In genomic region chr3:179503152-179503551, GRCh38 we compare ENCODE assay signal across 27 cellular contexts.
"Had no signal": no experiment of that assay in that cellular context is flagged by ENCODE, and none has a peak within 500 bp of the region (broad histone marks: within the 10 kb centered on the region; RNA-seq: fewer than 3 reads in every experiment).

No MANE protein-coding gene starts in this region.

- H3K4me2 ChIP-seq: hepatocyte had no signal

- FAIRE-seq: endometrium, endothelial cell of umbilical vein, frontal cortex had no signal

- H3K9me3 ChIP-seq: colonic mucosa, esophagus squamous epithelium, gastroesophageal sphincter had no signal

- H3K79me2 ChIP-seq: hepatocyte had no signal

- H3K27me3 ChIP-seq: colonic mucosa, dorsolateral prefrontal cortex, esophagus muscularis mucosa, esophagus squamous epithelium, gastrocnemius medialis, gastroesophageal sphincter, hepatocyte had no signal

- H3K4me1 ChIP-seq: colonic mucosa, esophagus muscularis mucosa, foreskin keratinocyte, gastrocnemius medialis, gastroesophageal sphincter, heart left ventricle, heart right ventricle had no signal

- DNase-seq: colonic mucosa; cortex of kidney; dermis blood vessel endothelial cell; dorsolateral prefrontal cortex; effector CD4-positive, alpha-beta T cell; effector CD8-positive, alpha-beta T cell; effector memory CD4-positive, alpha-beta T cell; effector memory CD8-positive, alpha-beta T cell; endodermal cell; erythroblast; esophagus squamous epithelium; foreskin fibroblast; foreskin keratinocyte; foreskin melanocyte; gastrocnemius medialis; glutamatergic neuron; head of caudate nucleus; heart left ventricle; heart right ventricle had no signal

- ATAC-seq: effector memory CD8-positive, alpha-beta T cell; foreskin keratinocyte; gastrocnemius medialis; gastroesophageal sphincter; heart left ventricle; heart right ventricle had no signal

- H3K36me3 ChIP-seq: colonic mucosa, esophagus muscularis mucosa, esophagus squamous epithelium, gastrocnemius medialis, gastroesophageal sphincter, heart left ventricle, heart right ventricle had no signal

- H2AFZ ChIP-seq: hepatocyte had no signal

- H3K4me3 ChIP-seq: colonic mucosa, coronary artery, dorsolateral prefrontal cortex, esophagus muscularis mucosa, esophagus squamous epithelium, gastrocnemius medialis, gastroesophageal sphincter, heart left ventricle, heart right ventricle, hepatocyte had no signal

- H3K27ac ChIP-seq: colonic mucosa, coronary artery, dorsolateral prefrontal cortex, epithelial cell of prostate, esophagus muscularis mucosa, esophagus squamous epithelium, foreskin keratinocyte, gastrocnemius medialis, gastroesophageal sphincter, heart left ventricle, heart right ventricle, hepatocyte had no signal
